Comparison of ENCODE assay signal across 36 cellular contexts in genomic region chr3:364287-364686, GRCh38.
"Had no signal": no experiment of that assay in that cellular context is flagged by ENCODE, and none has a peak within 500 bp of the region (broad histone marks: within the 10 kb centered on the region; RNA-seq: fewer than 3 reads in every experiment).

No MANE protein-coding gene starts in this region.

- H3K36me3 ChIP-seq: ascending aorta, cardiac muscle cell had no signal

- H3K27ac ChIP-seq: ascending aorta, cardiac muscle cell, VCaP had no signal

- H3K27me3 ChIP-seq: ascending aorta, cardiac muscle cell had no signal

- H3K4me1 ChIP-seq: ascending aorta had no signal

- H3K4me3 ChIP-seq: ascending aorta, cardiac muscle cell had no signal

- H3K36me3 Mint-ChIP-seq: activated CD4-positive, alpha-beta memory T cell treated with anti-CD3 and anti-CD28 coated beads for 36 hours; activated naive CD4-positive, alpha-beta T cell treated with anti-CD3 and anti-CD28 coated beads, Interleukin-2, amount 10 ng/mL, durations not matched to agents 7 days and 5 days; activated naive CD4-positive, alpha-beta T cell treated with anti-CD3 and anti-CD28 coated beads, Interleukin-2, amount 50 U/mL, for 24 hours; activated naive CD8-positive, alpha-beta T cell; activated naive CD8-positive, alpha-beta T cell treated with anti-CD3 and anti-CD28 coated beads, Interleukin-2, amount 10 ng/mL, durations not matched to agents 7 days and 5 days had no signal

- H3K27me3 Mint-ChIP-seq: activated B cell treated with CpG ODN at 0.5 μM for 24 hours; activated CD4-positive, alpha-beta memory T cell treated with anti-CD3 and anti-CD28 coated beads for 36 hours; activated CD4-positive, alpha-beta T cell treated with anti-CD3 and anti-CD28 coated beads, Interleukin-2, amount 10 ng/mL, durations not matched to agents 24 days and 14 days; activated CD8-positive, alpha-beta T cell treated with anti-CD3 and anti-CD28 coated beads for 36 hours; activated naive CD4-positive, alpha-beta T cell treated with anti-CD3 and anti-CD28 coated beads, Interleukin-2, amount 10 ng/mL, durations not matched to agents 7 days and 5 days; activated naive CD4-positive, alpha-beta T cell treated with anti-CD3 and anti-CD28 coated beads, Interleukin-2, amount 50 U/mL, for 24 hours; activated naive CD8-positive, alpha-beta T cell; activated naive CD8-positive, alpha-beta T cell treated with anti-CD3 and anti-CD28 coated beads, Interleukin-2, amount 10 ng/mL, durations not matched to agents 7 days and 5 days; activated naive CD8-positive, alpha-beta T cell treated with anti-CD3 and anti-CD28 coated beads, Interleukin-2, amount 50 U/mL, for 24 hours; brain; central memory CD8-positive, alpha-beta T cell had no signal

- DNase-seq: activated B cell treated with CpG ODN at 0.5 μM for 24 hours; activated CD4-positive, alpha-beta memory T cell treated with anti-CD3 and anti-CD28 coated beads for 36 hours; activated CD4-positive, alpha-beta T cell treated with anti-CD3 and anti-CD28 coated beads for 4 hours; activated CD4-positive, alpha-beta T cell treated with anti-CD3 and anti-CD28 coated beads, Interleukin-2, amount 10 ng/mL, durations not matched to agents 24 days and 14 days; activated CD4-positive, alpha-beta T cell treated with anti-CD3 and anti-CD28 coated beads, Interleukin-2, amount 50 U/mL, for 1 hour; activated CD4-positive, alpha-beta T cell treated with anti-CD3 and anti-CD28 coated beads, Interleukin-2, amount 50 U/mL, for 4 hours; activated CD4-positive, CD25-positive, alpha-beta regulatory T cell treated with anti-CD3 and anti-CD28 coated beads, Interleukin-2, amount 50 U/mL, for 72 hours; activated CD8-positive, alpha-beta memory T cell treated with anti-CD3 and anti-CD28 coated beads, Interleukin-2, amount 50 U/mL, for 4 hours; activated CD8-positive, alpha-beta T cell treated with anti-CD3 and anti-CD28 coated beads for 36 hours; activated effector memory CD4-positive, alpha-beta T cell treated with Interleukin-2 at 50 U/mL for 16 hours; activated gamma-delta T cell; activated naive CD4-positive, alpha-beta T cell treated with anti-CD3 and anti-CD28 coated beads, Interleukin-2, amount 10 ng/mL, durations not matched to agents 7 days and 5 days; activated naive CD4-positive, alpha-beta T cell treated with Interleukin-2 at 50 U/mL for 16 hours; activated naive CD8-positive, alpha-beta T cell treated with anti-CD3 and anti-CD28 coated beads, Interleukin-2, amount 10 ng/mL, durations not matched to agents 7 days and 5 days; activated naive CD8-positive, alpha-beta T cell treated with anti-CD3 and anti-CD28 coated beads, Interleukin-2, amount 50 U/mL, for 24 hours; activated T-cell treated with anti-CD3 and anti-CD28 coated beads for 4 hours; activated T-cell treated with anti-CD3 and anti-CD28 coated beads, Interleukin-2, amount 50 U/mL, for 1 hour; activated T-cell treated with anti-CD3 and anti-CD28 coated beads, Interleukin-2, amount 50 U/mL, for 48 hours; amygdala; anterior cingulate cortex; caudate nucleus; cerebellar nuclear complex; T-helper 1 cell; T-helper 2 cell; T-helper 9 cell had no signal

- H3K9me3 ChIP-seq: ascending aorta had no signal

- ATAC-seq: activated CD8-positive, alpha-beta T cell treated with anti-CD3 and anti-CD28 coated beads for 36 hours; activated naive CD8-positive, alpha-beta T cell treated with anti-CD3 and anti-CD28 coated beads, Interleukin-2, amount 50 U/mL, for 24 hours had no signal

- FAIRE-seq: bronchial epithelial cell, TTC549 had no signal

- H3K9me3 Mint-ChIP-seq: activated CD4-positive, alpha-beta T cell treated with anti-CD3 and anti-CD28 coated beads, Interleukin-2, amount 10 ng/mL, durations not matched to agents 24 days and 14 days; T-helper 1 cell treated with Interleukin-12 subunit alpha and Interleukin-12 subunit beta and Interleukin-4 antibody, amounts not matched to agents 30 μg/mL and 1 μg/mL, for 36 hours had no signal

- H3K4me1 Mint-ChIP-seq: activated CD4-positive, alpha-beta T cell treated with anti-CD3 and anti-CD28 coated beads, Interleukin-2, amount 10 ng/mL, durations not matched to agents 24 days and 14 days; activated naive CD4-positive, alpha-beta T cell treated with anti-CD3 and anti-CD28 coated beads, Interleukin-2, amount 10 ng/mL, durations not matched to agents 7 days and 5 days; activated naive CD4-positive, alpha-beta T cell treated with anti-CD3 and anti-CD28 coated beads, Interleukin-2, amount 50 U/mL, for 24 hours; activated naive CD8-positive, alpha-beta T cell treated with anti-CD3 and anti-CD28 coated beads, Interleukin-2, amount 10 ng/mL, durations not matched to agents 7 days and 5 days; activated naive CD8-positive, alpha-beta T cell treated with anti-CD3 and anti-CD28 coated beads, Interleukin-2, amount 50 U/mL, for 24 hours; brain; central memory CD8-positive, alpha-beta T cell had no signal

- H3K4me3 Mint-ChIP-seq: activated B cell treated with CpG ODN at 0.5 μM for 24 hours; activated CD4-positive, alpha-beta memory T cell treated with anti-CD3 and anti-CD28 coated beads for 36 hours; activated CD4-positive, alpha-beta T cell treated with anti-CD3 and anti-CD28 coated beads, Interleukin-2, amount 10 ng/mL, durations not matched to agents 24 days and 14 days; activated CD8-positive, alpha-beta T cell treated with anti-CD3 and anti-CD28 coated beads for 36 hours; activated naive CD4-positive, alpha-beta T cell treated with anti-CD3 and anti-CD28 coated beads, Interleukin-2, amount 10 ng/mL, durations not matched to agents 7 days and 5 days; activated naive CD4-positive, alpha-beta T cell treated with anti-CD3 and anti-CD28 coated beads, Interleukin-2, amount 50 U/mL, for 24 hours; activated naive CD8-positive, alpha-beta T cell; activated naive CD8-positive, alpha-beta T cell treated with anti-CD3 and anti-CD28 coated beads, Interleukin-2, amount 10 ng/mL, durations not matched to agents 7 days and 5 days; activated naive CD8-positive, alpha-beta T cell treated with anti-CD3 and anti-CD28 coated beads, Interleukin-2, amount 50 U/mL, for 24 hours; brain; central memory CD8-positive, alpha-beta T cell; T-helper 1 cell treated with Interleukin-12 subunit alpha and Interleukin-12 subunit beta and Interleukin-4 antibody, amounts not matched to agents 30 μg/mL and 1 μg/mL, for 36 hours; T-helper 2 cell treated with Interferon-gamma antibody and Interleukin-4, amounts not matched to agents 5 μg/mL and 100 μg/mL, for 36 hours had no signal
